ENCODE assay signal across 1 cellular context in the genomic region with DNA sequence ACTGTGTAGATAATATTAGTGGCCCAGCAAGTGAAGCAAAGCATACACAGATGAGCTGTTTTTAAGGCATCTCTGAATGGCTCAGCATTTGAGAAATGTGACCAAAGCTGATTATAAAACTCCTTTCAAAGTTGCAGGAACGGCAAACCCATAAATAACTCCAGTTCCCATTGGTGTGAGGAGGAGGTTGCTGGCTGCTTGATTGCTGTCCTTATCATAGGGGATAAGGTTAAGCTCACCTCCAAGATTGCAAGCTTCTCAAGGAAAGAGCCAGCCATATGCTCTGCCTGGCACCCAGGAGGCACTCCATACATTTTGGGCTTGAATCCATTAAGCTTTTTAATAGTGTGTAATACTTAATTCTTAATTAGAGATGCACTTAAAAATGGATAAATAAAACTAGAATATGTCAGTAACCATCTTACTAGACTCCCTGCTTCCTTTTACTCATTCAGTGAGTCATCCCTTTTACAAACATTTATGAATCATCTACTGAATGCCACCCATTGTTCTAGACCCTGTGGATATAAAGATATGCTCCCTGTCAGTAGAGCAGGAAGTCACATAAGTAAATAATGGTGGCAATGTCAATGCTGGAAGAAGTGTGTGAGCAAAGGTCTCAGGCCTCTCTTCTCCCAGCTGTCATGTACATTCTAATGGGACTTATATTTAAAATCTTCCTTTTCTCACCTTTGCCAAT.
A peak's percentile ranks its signal among the peaks of the same experiment; 100 is the strongest.
TF ChIP-seq lines count a peak whose summit lies in the region.

No MANE protein-coding gene starts in this region.

TF ChIP-seq in HepG2, 621 proteins besides CTCF, POLR2A, EP300 and RAD21 (continued from another document and continues in another):
- TF ChIP-seq, protein P1, sequence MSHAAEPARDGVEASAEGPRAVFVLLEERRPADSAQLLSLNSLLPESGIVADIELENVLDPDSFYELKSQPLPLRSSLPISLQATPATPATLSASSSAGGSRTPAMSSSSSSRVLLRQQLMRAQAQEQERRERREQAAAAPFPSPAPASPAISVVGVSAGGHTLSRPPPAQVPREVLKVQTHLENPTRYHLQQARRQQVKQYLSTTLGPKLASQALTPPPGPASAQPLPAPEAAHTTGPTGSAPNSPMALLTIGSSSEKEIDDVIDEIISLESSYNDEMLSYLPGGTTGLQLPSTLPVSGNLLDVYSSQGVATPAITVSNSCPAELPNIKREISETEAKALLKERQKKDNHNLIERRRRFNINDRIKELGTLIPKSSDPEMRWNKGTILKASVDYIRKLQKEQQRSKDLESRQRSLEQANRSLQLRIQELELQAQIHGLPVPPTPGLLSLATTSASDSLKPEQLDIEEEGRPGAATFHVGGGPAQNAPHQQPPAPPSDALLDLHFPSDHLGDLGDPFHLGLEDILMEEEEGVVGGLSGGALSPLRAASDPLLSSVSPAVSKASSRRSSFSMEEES (CRISPR knock-in tag; IDR thresholded peaks at IDR 0.05) = peak; percentile 41; the same call in 1 of the 2 replicates
- TF ChIP-seq FOXA3 (CRISPR knock-in tag; IDR thresholded peaks at IDR 0.05) = peak; percentile 97
- no peak for TF ChIP-seq ZNF777 (CRISPR knock-in tag; IDR thresholded peaks at IDR 0.05)
- 0 out of 2 replicates have a peak, but pooled peaks have one; percentile 43 for TF ChIP-seq SMAD3 (CRISPR knock-in tag; IDR thresholded peaks at IDR 0.05)
- TF ChIP-seq AKAP8 (CRISPR knock-in tag; IDR thresholded peaks at IDR 0.05) = peak; percentile 38; the same call in 1 of the 2 replicates
- no peak for TF ChIP-seq SOX6 (IDR thresholded peaks at IDR 0.05)
- TF ChIP-seq SOX6 (CRISPR knock-in tag; IDR thresholded peaks at IDR 0.05) = peak; percentile 98
- no peak for TF ChIP-seq KAT2B (IDR thresholded peaks at IDR 0.05; ENCODE audit: borderline replicate concordance, low read depth, low read length)
- TF ChIP-seq POGK (CRISPR knock-in tag; conservative IDR thresholded peaks at IDR 0.05) = no peak
- TF ChIP-seq TEAD2 (CRISPR knock-in tag; IDR thresholded peaks at IDR 0.05) = no peak
- no peak for TF ChIP-seq RARG (CRISPR knock-in tag; IDR thresholded peaks at IDR 0.05; ENCODE audit: low read depth)
- TF ChIP-seq, protein P2, sequence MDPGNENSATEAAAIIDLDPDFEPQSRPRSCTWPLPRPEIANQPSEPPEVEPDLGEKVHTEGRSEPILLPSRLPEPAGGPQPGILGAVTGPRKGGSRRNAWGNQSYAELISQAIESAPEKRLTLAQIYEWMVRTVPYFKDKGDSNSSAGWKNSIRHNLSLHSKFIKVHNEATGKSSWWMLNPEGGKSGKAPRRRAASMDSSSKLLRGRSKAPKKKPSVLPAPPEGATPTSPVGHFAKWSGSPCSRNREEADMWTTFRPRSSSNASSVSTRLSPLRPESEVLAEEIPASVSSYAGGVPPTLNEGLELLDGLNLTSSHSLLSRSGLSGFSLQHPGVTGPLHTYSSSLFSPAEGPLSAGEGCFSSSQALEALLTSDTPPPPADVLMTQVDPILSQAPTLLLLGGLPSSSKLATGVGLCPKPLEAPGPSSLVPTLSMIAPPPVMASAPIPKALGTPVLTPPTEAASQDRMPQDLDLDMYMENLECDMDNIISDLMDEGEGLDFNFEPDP (CRISPR knock-in tag; conservative IDR thresholded peaks at IDR 0.05) = 0 out of 2 replicates have a peak, but pooled peaks have one; percentile 9
- TF ChIP-seq, protein P3, sequence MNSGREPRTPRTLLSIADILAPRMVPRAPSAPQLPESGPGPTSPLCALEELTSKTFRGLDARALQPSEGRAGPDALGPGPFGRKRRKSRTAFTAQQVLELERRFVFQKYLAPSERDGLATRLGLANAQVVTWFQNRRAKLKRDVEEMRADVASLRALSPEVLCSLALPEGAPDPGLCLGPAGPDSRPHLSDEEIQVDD (CRISPR knock-in tag; IDR thresholded peaks at IDR 0.05; ENCODE audit: borderline replicate concordance) = no peak
- TF ChIP-seq ZNF841 (CRISPR knock-in tag; IDR thresholded peaks at IDR 0.05; ENCODE audit: borderline replicate concordance) = no peak
- TF ChIP-seq NR3C1 (CRISPR knock-in tag; IDR thresholded peaks at IDR 0.05) = no peak
- TF ChIP-seq ZMYM4 (CRISPR knock-in tag; IDR thresholded peaks at IDR 0.05) = peak; percentile 85
- peak; percentile 70 for TF ChIP-seq ZNF205 (CRISPR knock-in tag; IDR thresholded peaks at IDR 0.05)
- no peak for TF ChIP-seq ZNF430 (CRISPR knock-in tag; IDR thresholded peaks at IDR 0.05)
- TF ChIP-seq MIER3 (CRISPR knock-in tag; IDR thresholded peaks at IDR 0.05; ENCODE audit: borderline replicate concordance) = peak; percentile 25; the same call in 1 of the 2 replicates
- TF ChIP-seq ZBTB43 (CRISPR knock-in tag; conservative IDR thresholded peaks at IDR 0.05) = 0 out of 2 replicates have a peak, but pooled peaks have one; percentile 44
- TF ChIP-seq CHD2 (IDR thresholded peaks at IDR 0.05; ENCODE audit: low read depth, low read length) = no peak
- TF ChIP-seq, protein P4, sequence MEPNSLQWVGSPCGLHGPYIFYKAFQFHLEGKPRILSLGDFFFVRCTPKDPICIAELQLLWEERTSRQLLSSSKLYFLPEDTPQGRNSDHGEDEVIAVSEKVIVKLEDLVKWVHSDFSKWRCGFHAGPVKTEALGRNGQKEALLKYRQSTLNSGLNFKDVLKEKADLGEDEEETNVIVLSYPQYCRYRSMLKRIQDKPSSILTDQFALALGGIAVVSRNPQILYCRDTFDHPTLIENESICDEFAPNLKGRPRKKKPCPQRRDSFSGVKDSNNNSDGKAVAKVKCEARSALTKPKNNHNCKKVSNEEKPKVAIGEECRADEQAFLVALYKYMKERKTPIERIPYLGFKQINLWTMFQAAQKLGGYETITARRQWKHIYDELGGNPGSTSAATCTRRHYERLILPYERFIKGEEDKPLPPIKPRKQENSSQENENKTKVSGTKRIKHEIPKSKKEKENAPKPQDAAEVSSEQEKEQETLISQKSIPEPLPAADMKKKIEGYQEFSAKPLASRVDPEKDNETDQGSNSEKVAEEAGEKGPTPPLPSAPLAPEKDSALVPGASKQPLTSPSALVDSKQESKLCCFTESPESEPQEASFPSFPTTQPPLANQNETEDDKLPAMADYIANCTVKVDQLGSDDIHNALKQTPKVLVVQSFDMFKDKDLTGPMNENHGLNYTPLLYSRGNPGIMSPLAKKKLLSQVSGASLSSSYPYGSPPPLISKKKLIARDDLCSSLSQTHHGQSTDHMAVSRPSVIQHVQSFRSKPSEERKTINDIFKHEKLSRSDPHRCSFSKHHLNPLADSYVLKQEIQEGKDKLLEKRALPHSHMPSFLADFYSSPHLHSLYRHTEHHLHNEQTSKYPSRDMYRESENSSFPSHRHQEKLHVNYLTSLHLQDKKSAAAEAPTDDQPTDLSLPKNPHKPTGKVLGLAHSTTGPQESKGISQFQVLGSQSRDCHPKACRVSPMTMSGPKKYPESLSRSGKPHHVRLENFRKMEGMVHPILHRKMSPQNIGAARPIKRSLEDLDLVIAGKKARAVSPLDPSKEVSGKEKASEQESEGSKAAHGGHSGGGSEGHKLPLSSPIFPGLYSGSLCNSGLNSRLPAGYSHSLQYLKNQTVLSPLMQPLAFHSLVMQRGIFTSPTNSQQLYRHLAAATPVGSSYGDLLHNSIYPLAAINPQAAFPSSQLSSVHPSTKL (CRISPR knock-in tag; IDR thresholded peaks at IDR 0.05) = peak; percentile 97
- TF ChIP-seq TGIF2 (CRISPR knock-in tag; IDR thresholded peaks at IDR 0.05) = peak; percentile 89
- TF ChIP-seq ARID3A (IDR thresholded peaks at IDR 0.05; ENCODE audit: low read depth, low read length) = peak; percentile 95
- peak; percentile 7; the same call in 1 of the 2 replicates for TF ChIP-seq ZNF629 (CRISPR knock-in tag; conservative IDR thresholded peaks at IDR 0.05)
- 0 out of 2 replicates have a peak, but pooled peaks have one; percentile 41 for TF ChIP-seq KLF9 (CRISPR knock-in tag; IDR thresholded peaks at IDR 0.05; ENCODE audit: low read depth)
- TF ChIP-seq ZNF431 (CRISPR knock-in tag; IDR thresholded peaks at IDR 0.05; ENCODE audit: borderline replicate concordance, low read depth) = no peak; the same call in 1 of the 2 replicates
- no peak for TF ChIP-seq TAF15 (IDR thresholded peaks at IDR 0.05; ENCODE audit: low read depth, low read length, poor library complexity, severe bottlenecking)
- no peak for TF ChIP-seq E2F1 (CRISPR knock-in tag; IDR thresholded peaks at IDR 0.05)
- TF ChIP-seq ATF7 (IDR thresholded peaks at IDR 0.05) = peak; percentile 59
- TF ChIP-seq ATF7 (CRISPR knock-in tag; IDR thresholded peaks at IDR 0.05) = no peak; the same call in 1 of the 2 replicates
- TF ChIP-seq SIX1 (CRISPR knock-in tag; IDR thresholded peaks at IDR 0.05; ENCODE audit: borderline replicate concordance) = peak; percentile 82; the same call in 1 of the 2 replicates
- peak; percentile 83; the same call in 1 of the 2 replicates for TF ChIP-seq ZBTB20 (CRISPR knock-in tag; IDR thresholded peaks at IDR 0.05; ENCODE audit: borderline replicate concordance, low read depth)
- TF ChIP-seq NR2F1 (CRISPR knock-in tag; IDR thresholded peaks at IDR 0.05) = peak in 1 of 2 experiments; percentile 55; a peak in 2 of 4 replicates
- TF ChIP-seq, protein P5, sequence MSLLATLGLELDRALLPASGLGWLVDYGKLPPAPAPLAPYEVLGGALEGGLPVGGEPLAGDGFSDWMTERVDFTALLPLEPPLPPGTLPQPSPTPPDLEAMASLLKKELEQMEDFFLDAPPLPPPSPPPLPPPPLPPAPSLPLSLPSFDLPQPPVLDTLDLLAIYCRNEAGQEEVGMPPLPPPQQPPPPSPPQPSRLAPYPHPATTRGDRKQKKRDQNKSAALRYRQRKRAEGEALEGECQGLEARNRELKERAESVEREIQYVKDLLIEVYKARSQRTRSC (CRISPR knock-in tag; IDR thresholded peaks at IDR 0.05; ENCODE audit: low read depth) = no peak
- peak; percentile 33; the same call in 1 of the 2 replicates for TF ChIP-seq TFDP1 (CRISPR knock-in tag; IDR thresholded peaks at IDR 0.05; ENCODE audit: borderline replicate concordance)
- no peak for TF ChIP-seq IKZF1 (IDR thresholded peaks at IDR 0.05)
- peak; percentile 68 for TF ChIP-seq ZFP1 (CRISPR knock-in tag; IDR thresholded peaks at IDR 0.05)
- peak; percentile 55; the same call in 1 of the 2 replicates for TF ChIP-seq NCOR1 (IDR thresholded peaks at IDR 0.05; ENCODE audit: borderline replicate concordance, low read length)
- TF ChIP-seq ZNF33A (CRISPR knock-in tag; IDR thresholded peaks at IDR 0.05; ENCODE audit: borderline replicate concordance) = no peak
- 0 out of 2 replicates have a peak, but pooled peaks have one; percentile 22 for TF ChIP-seq SATB2 (CRISPR knock-in tag; IDR thresholded peaks at IDR 0.05)
